8 cellular contexts compared by ENCODE assay signal in genomic region chr12:132523576-132524331, GRCh38. TPM values are rescaled to one million over a fixed set of nuclear protein-coding genes. Genes with fewer than 3 reads are reported as not detected.
DNase-seq lines count a peak whose midpoint lies in the region; ATAC-seq and TF ChIP-seq lines count a peak whose summit lies in the region.

No MANE protein-coding gene starts in this region.

- no peaks in the 10 kb centered on the region for H3K9me2 ChIP-seq in DOHH2 (replicated peaks; ENCODE audit: control insufficient read depth, low read length)

- no peak overlapping the region for H3K4me3 Mint-ChIP-seq in naive thymus-derived CD4-positive, alpha-beta T cell

- POLR2A ChIA-PET in HEK293 (lab: Yijun Ruan, JAX): no interaction called here
- POLR2A ChIA-PET in naive thymus-derived CD4-positive, alpha-beta T cell (lab: Charles Lee): interaction anchor here (1.3 to 1.4 kb wide), 2 partner anchors 108 to 110 kb away, joined by 4 read pairs; no protein-coding TSS in a partner anchor

- TF ChIP-seq CTCF in DOHH2 (IDR thresholded peaks at IDR 0.05; ENCODE audit: low read depth, low read length, poor library complexity, severe bottlenecking) (peak; percentile 88), HEK293 (tag by site-specific recombination; IDR thresholded peaks at IDR 0.05) (peak; percentile 87), epithelial cell of esophagus (IDR thresholded peaks at IDR 0.05; ENCODE audit: insufficient read depth, low read depth, low read length, missing control alignments) (peak; percentile 55)

- peaks cover 0 to 16% (median 9%) of the 10 kb centered on the region in 7 donors for H3K4me1 Mint-ChIP-seq in naive thymus-derived CD4-positive, alpha-beta T cell

- H3K9me3 Mint-ChIP-seq in naive thymus-derived CD4-positive, alpha-beta T cell: peaks cover 0 to 6% (median 0%) of the 10 kb centered on the region in 11 donors

- H4K20me1 ChIP-seq in DOHH2 (ENCODE audit: control insufficient read depth, insufficient read depth, low read depth, low read length): no peaks in the 10 kb centered on the region

- H3K4me1 ChIP-seq in DOHH2 (ENCODE audit: control insufficient read depth, low read length) (no peaks in the 10 kb centered on the region), HEK293 (ENCODE audit: control insufficient read depth, insufficient read depth, low read length) (no peaks in the 10 kb centered on the region)
- H3K4me1 ChIP-seq in naive thymus-derived CD4-positive, alpha-beta T cell (ENCODE audit: control insufficient read depth in 2 of 2, insufficient read depth in 2 of 2, low read length in 2 of 2): peaks cover 3 to 7% of the 10 kb centered on the region in 2 donors

- no peaks in the 10 kb centered on the region for H3K27me3 Mint-ChIP-seq in naive thymus-derived CD4-positive, alpha-beta T cell

- no peaks in the 10 kb centered on the region for H3K79me2 ChIP-seq in DOHH2 (ENCODE audit: control insufficient read depth, low read length)

- H3K4me2 ChIP-seq in DOHH2 (ENCODE audit: low read length): no peak overlapping the region

- peak; percentile 78 for ATAC-seq in naive thymus-derived CD4-positive, alpha-beta T cell
- no peak for ATAC-seq in HG03565 (IDR thresholded peaks at IDR 0.05; ENCODE audit: unreplicated experiment)

- H3F3A ChIP-seq in DOHH2 (ENCODE audit: control insufficient read depth, insufficient read depth): no peaks in the 10 kb centered on the region

- H3K27ac ChIP-seq in DOHH2 (ENCODE audit: low read depth, low read length): no peak overlapping the region
- H3K27ac ChIP-seq in HEK293 (ENCODE audit: extremely low read depth, low read depth, low read length): no peak overlapping the region
- H3K27ac ChIP-seq in naive thymus-derived CD4-positive, alpha-beta T cell (ENCODE audit: low read depth, low read length): no peak overlapping the region

- peaks cover 5 to 10% (median 7%) of the 10 kb centered on the region in 5 donors for H3K36me3 Mint-ChIP-seq in naive thymus-derived CD4-positive, alpha-beta T cell

- H3K9me3 ChIP-seq in DOHH2 (ENCODE audit: control insufficient read depth, insufficient read depth, low read length): peaks cover 7% of the 10 kb centered on the region; the same call in 1 of the 2 replicates
- no peaks in the 10 kb centered on the region for H3K9me3 ChIP-seq in HEK293 (ENCODE audit: control insufficient read depth, insufficient read depth, low read depth, low read length)
- peaks cover 0 to 5% (median 0%) of the 10 kb centered on the region in 3 experiments for H3K9me3 ChIP-seq in naive thymus-derived CD4-positive, alpha-beta T cell (ENCODE audit: control insufficient read depth in 2 of 3, low read length in 3 of 3)

- no peaks in the 10 kb centered on the region for H3K27me3 ChIP-seq in DOHH2 (ENCODE audit: control insufficient read depth, low read length)
- no peaks in the 10 kb centered on the region for H3K27me3 ChIP-seq in naive thymus-derived CD4-positive, alpha-beta T cell (ENCODE audit: control insufficient read depth in 2 of 2, insufficient read depth in 2 of 2, low read length in 2 of 2)

- intact Hi-C loops in naive thymus-derived CD4-positive, alpha-beta T cell (cut with micrococcal nuclease): loop anchor here (1.0 to 5.0 kb wide), 7 partner anchors 46 to 369 kb away; partner anchors contain the start of gene P2RX2 (in 1 of the 2)

- H3K36me3 ChIP-seq in DOHH2 (ENCODE audit: control insufficient read depth, low read length): no peaks in the 10 kb centered on the region
- peaks cover 0 to under 1% of the 10 kb centered on the region in 2 experiments; a peak in 1 of 3 replicates for H3K36me3 ChIP-seq in HEK293 (ENCODE audit: control insufficient read depth in 2 of 2, insufficient read depth in 1 of 2, low read length in 2 of 2)
- H3K36me3 ChIP-seq in naive thymus-derived CD4-positive, alpha-beta T cell (ENCODE audit: control insufficient read depth in 2 of 3, insufficient read depth in 3 of 3, low read length in 3 of 3): peaks cover 0 to 33% (median 0%) of the 10 kb centered on the region in 3 experiments

- CTCF ChIA-PET in HEK293 (lab: Yijun Ruan, JAX): interaction anchor here (0.6 to 3.1 kb wide), 5 partner anchors 16 to 120 kb away, joined by 3 to 17 read pairs (median 3); no protein-coding TSS in a partner anchor
- CTCF ChIA-PET in naive thymus-derived CD4-positive, alpha-beta T cell (lab: Charles Lee): interaction anchor here (0.8 to 4.6 kb wide), 7 partner anchors 9 to 116 kb away, joined by 4 to 56 read pairs (median 6); no protein-coding TSS in a partner anchor

- DNase-seq in NOMO-1 treated with dmso at 0.1 percent for 144 hours (lab: John Stamatoyannopoulos, UW; ENCODE audit: unreplicated experiment): peak; percentile 14
- DNase-seq in activated T-cell treated with anti-CD3 and anti-CD28 coated beads for 1 hour (ENCODE audit: low read depth): peak; percentile 66
- peak; percentile 48 for DNase-seq in epithelial cell of esophagus (ENCODE audit: low read depth)
- DNase-seq in naive thymus-derived CD4-positive, alpha-beta T cell: peak; percentile 48 to 81 (median 70)
- peak in 5 of 6 experiments; percentile 59 to 79 (median 63) for DNase-seq in stimulated activated naive CD4-positive, alpha-beta T cell (lab: John Stamatoyannopoulos, UW)

- no peak overlapping the region for H3K4me3 ChIP-seq in DOHH2 (ENCODE audit: low read length)
- no peak overlapping the region for H3K4me3 ChIP-seq in HEK293 (ENCODE audit: low read depth, low read length)
- H3K4me3 ChIP-seq in epithelial cell of esophagus (ENCODE audit: low read length): no peak overlapping the region
- H3K4me3 ChIP-seq in naive thymus-derived CD4-positive, alpha-beta T cell (ENCODE audit: low read length): no peak overlapping the region

- H3K27ac Mint-ChIP-seq in naive thymus-derived CD4-positive, alpha-beta T cell: peak overlapping the region in 1 of 9 donors; percentile 9

TF ChIP-seq in HEK293, 187 proteins besides CTCF, POLR2A, EP300 and RAD21 (continues in another document):
- no peak for TF ChIP-seq KLF7 (tag by site-specific recombination; IDR thresholded peaks at IDR 0.05; ENCODE audit: borderline replicate concordance)
- TF ChIP-seq KLF10 (tag by site-specific recombination; IDR thresholded peaks at IDR 0.05): peak; percentile 20; the same call in 1 of the 2 replicates
- TF ChIP-seq GLIS1 (tag by site-specific recombination; IDR thresholded peaks at IDR 0.05): peak; percentile 47; the same call in 1 of the 2 replicates
- TF ChIP-seq TSHZ1 (tag by site-specific recombination; IDR thresholded peaks at IDR 0.05; ENCODE audit: borderline replicate concordance): no peak
- no peak for TF ChIP-seq REST (tag by site-specific recombination; IDR thresholded peaks at IDR 0.05)
- TF ChIP-seq ZNF112 (tag by site-specific recombination; IDR thresholded peaks at IDR 0.05): no peak
- TF ChIP-seq ZNF571 (tag by site-specific recombination; IDR thresholded peaks at IDR 0.05): no peak
- TF ChIP-seq ZFP37 (tag by site-specific recombination; IDR thresholded peaks at IDR 0.05): no peak
- no peak for TF ChIP-seq KLF8 (tag by site-specific recombination; IDR thresholded peaks at IDR 0.05)
- no peak for TF ChIP-seq SP2 (tag by site-specific recombination; IDR thresholded peaks at IDR 0.05)

RNA-seq across cellular contexts. Expression of gene FBRSL1, which starts 33.8 kb away (rescaled TPM):
- 100 to 1,000 TPM in 2 of 5 experiments, 10 to 100 TPM in 3; 56.3 to 105 (median 93.0) TPM for total RNA-seq in naive thymus-derived CD4-positive, alpha-beta T cell
- polyA plus RNA-seq in naive thymus-derived CD4-positive, alpha-beta T cell: under 1 TPM; 0.77 to 0.92 TPM

Comparison
In these comparisons a context has a peak if more than half of its experiments do, and no peak if none do; other contexts are left out.
1. DNase-seq: peak in every context shown above with its lines; median percentile 70 in naive thymus-derived CD4-positive, alpha-beta T cell; 66 in activated T-cell treated with anti-CD3 and anti-CD28 coated beads for 1 hour; 63 in stimulated activated naive CD4-positive, alpha-beta T cell; 48 in epithelial cell of esophagus; 14 in NOMO-1 treated with dmso at 0.1 percent for 144 hours.